1 cellular context compared by ENCODE assay signal in the genomic region with DNA sequence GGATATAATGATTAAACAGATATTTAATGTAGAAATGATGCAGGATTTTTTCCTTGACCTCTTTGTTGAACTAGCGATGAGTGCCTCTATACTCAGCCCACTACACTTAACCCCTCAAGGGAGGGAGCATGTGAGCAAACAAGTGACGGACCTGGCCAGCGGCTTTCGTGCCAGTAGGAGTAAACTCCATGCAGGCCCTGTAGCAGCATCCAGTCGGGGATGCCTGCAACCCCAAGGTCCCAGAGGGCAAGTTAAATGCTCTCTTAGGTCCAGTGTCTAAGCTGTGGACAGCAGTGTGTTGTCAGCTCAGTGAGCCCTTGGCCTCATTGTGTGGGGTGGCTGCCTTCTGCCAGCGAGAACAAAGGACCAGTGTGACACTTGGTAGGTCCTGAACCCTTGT.
TF ChIP-seq lines count a peak whose summit lies in the region.

No MANE protein-coding gene starts in this region.

TF ChIP-seq in H1, 55 proteins besides CTCF, POLR2A, EP300 and RAD21:
- TF ChIP-seq BCL11A (IDR thresholded peaks at IDR 0.05; ENCODE audit: low read depth in 2 of 2, low read length in 2 of 2), result no peak
- TF ChIP-seq SIRT6 (IDR thresholded peaks at IDR 0.05; ENCODE audit: low read length), result no peak
- no peak for TF ChIP-seq RBBP5 (IDR thresholded peaks at IDR 0.05; ENCODE audit: borderline replicate concordance, low read depth, low read length)
- no peak for TF ChIP-seq SUZ12 (IDR thresholded peaks at IDR 0.05; ENCODE audit: low read length)
- TF ChIP-seq ASH2L (IDR thresholded peaks at IDR 0.05; ENCODE audit: low read length), result no peak
- no peak for TF ChIP-seq NRF1 (IDR thresholded peaks at IDR 0.05; ENCODE audit: low read depth, low read length)
- no peak for TF ChIP-seq CBX5 (IDR thresholded peaks at IDR 0.05; ENCODE audit: low read depth, low read length)
- TF ChIP-seq HDAC2 (IDR thresholded peaks at IDR 0.05; ENCODE audit: borderline replicate concordance in 1 of 2, low read depth in 2 of 2, low read length in 2 of 2), result no peak
- no peak for TF ChIP-seq GTF2F1 (IDR thresholded peaks at IDR 0.05; ENCODE audit: borderline replicate concordance, low read depth, low read length)
- TF ChIP-seq TAF7 (optimal IDR thresholded peaks at IDR 0.05; ENCODE audit: borderline replicate concordance, low read depth, low read length), result no peak
- no peak for TF ChIP-seq NANOG (IDR thresholded peaks at IDR 0.05; ENCODE audit: insufficient read depth, low read depth, low read length, poor library complexity, severe bottlenecking)
- TF ChIP-seq EZH2 (IDR thresholded peaks at IDR 0.05; ENCODE audit: low read depth, low read length, severe bottlenecking), result no peak
- no peak for TF ChIP-seq SIN3A (conservative IDR thresholded peaks at IDR 0.05 in 1 of 2, IDR thresholded peaks at IDR 0.05 in 1 of 2; ENCODE audit: low read depth in 1 of 2, low read length in 2 of 2)
- TF ChIP-seq, protein P1, sequence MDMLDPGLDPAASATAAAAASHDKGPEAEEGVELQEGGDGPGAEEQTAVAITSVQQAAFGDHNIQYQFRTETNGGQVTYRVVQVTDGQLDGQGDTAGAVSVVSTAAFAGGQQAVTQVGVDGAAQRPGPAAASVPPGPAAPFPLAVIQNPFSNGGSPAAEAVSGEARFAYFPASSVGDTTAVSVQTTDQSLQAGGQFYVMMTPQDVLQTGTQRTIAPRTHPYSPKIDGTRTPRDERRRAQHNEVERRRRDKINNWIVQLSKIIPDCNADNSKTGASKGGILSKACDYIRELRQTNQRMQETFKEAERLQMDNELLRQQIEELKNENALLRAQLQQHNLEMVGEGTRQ (IDR thresholded peaks at IDR 0.05; ENCODE audit: low read length), result no peak
- TF ChIP-seq CEBPB (IDR thresholded peaks at IDR 0.05; ENCODE audit: low read depth, low read length), result no peak
